Comparison of ENCODE assay signal across 15 cellular contexts in the genomic region with DNA sequence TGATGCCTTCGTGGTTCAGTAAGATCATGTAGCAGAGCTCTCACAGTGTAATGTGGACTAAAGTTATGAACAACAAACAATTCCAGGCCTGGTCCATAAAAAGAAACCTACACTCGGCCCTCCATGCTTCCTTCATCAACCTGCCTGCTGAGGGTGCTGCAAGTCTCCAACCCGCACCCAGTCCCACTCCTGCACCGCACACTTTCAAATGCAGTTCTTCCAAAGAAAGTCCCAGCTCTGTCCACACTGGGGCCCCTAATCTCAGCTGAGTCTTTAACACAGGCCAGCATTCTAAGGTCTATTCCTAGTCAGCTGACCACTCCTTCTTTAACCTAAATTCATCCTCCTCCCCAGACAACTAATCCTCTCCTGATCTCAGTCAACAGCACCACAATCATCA.
DNase-seq lines count a peak whose midpoint lies in the region; ATAC-seq and TF ChIP-seq lines count a peak whose summit lies in the region.
"Had no signal": no experiment of that assay in that cellular context is flagged by ENCODE, and none has a peak within 500 bp of the region (broad histone marks: within the 10 kb centered on the region; RNA-seq: fewer than 3 reads in every experiment).

No MANE protein-coding gene starts in this region.

- 34% methylated on average over 4 of the region's 4 CpGs for WGBS in hepatocyte (ENCODE audit: low lambda C conversion rate, missing lambda C conversion rate)

- H3K27me3 Mint-ChIP-seq in Calu3 (ENCODE audit: unreplicated experiment) (no peaks in the 10 kb centered on the region), neural progenitor cell (ENCODE audit: insufficient read depth, low read depth) (peaks cover 4% of the 10 kb centered on the region)
- peaks cover 31% of the 10 kb centered on the region for H3K27me3 Mint-ChIP-seq in activated CD8-positive, alpha-beta T cell treated with anti-CD3 and anti-CD28 coated beads, Interleukin-2, amount 10 ng/mL, durations not matched to agents 7 days and 5 days (ENCODE audit: low read depth)

- POLR2A ChIA-PET in OCI-LY7 (lab: Charles Lee): interaction anchor here (0.6 to 3.4 kb wide), 3 partner anchors 11 to 73 kb away, joined by 3 to 16 read pairs (median 7); no protein-coding TSS in a partner anchor
- POLR2A ChIA-PET in activated CD8-positive, alpha-beta T cell treated with anti-CD3 and anti-CD28 coated beads, Interleukin-2, amount 10 ng/mL, durations not matched to agents 7 days and 5 days (lab: Charles Lee): interaction anchor here (0.7 kb wide), 1 partner anchor 541 kb away, joined by 5 read pairs; no protein-coding TSS in a partner anchor

- H3K4me1 ChIP-seq in OCI-LY7 (ENCODE audit: insufficient read depth, low read length, poor library complexity, severe bottlenecking): peaks cover 13% of the 10 kb centered on the region
- H3K4me1 ChIP-seq in hepatocyte (ENCODE audit: insufficient read depth): no peaks in the 10 kb centered on the region
- peaks cover 7% of the 10 kb centered on the region for H3K4me1 ChIP-seq in neural progenitor cell
- H3K4me1 ChIP-seq: BLaER1 had no signal

- no TSS peak for BruUV-seq in Calu3 (replicated peaks; lab: Mats Ljungman, UMichigan)
- BruUV-seq in OCI-LY7 (replicated peaks; lab: Mats Ljungman, UMichigan): no TSS peak

- peaks cover 23% of the 10 kb centered on the region for H3K4me1 Mint-ChIP-seq in Calu3 (ENCODE audit: low read depth, unreplicated experiment)
- peaks cover 2% of the 10 kb centered on the region for H3K4me1 Mint-ChIP-seq in neural progenitor cell
- no peaks in the 10 kb centered on the region for H3K4me1 Mint-ChIP-seq in activated CD8-positive, alpha-beta T cell treated with anti-CD3 and anti-CD28 coated beads, Interleukin-2, amount 10 ng/mL, durations not matched to agents 7 days and 5 days (ENCODE audit: low read depth)

- H3K27me3 ChIP-seq in hepatocyte (no peaks in the 10 kb centered on the region), neural progenitor cell (no peaks in the 10 kb centered on the region)
- H3K27me3 ChIP-seq: BLaER1 had no signal

- H3F3A ChIP-seq in neural progenitor cell (ENCODE audit: low read depth): no peaks in the 10 kb centered on the region

- intact Hi-C loops in Calu3 (cut with micrococcal nuclease; ENCODE audit: unreplicated experiment) (loop anchor here (10.0 kb wide), 1 partner anchor 229 kb away; no protein-coding TSS in a partner anchor), OCI-LY7 (cut with micrococcal nuclease; ENCODE audit: unreplicated experiment) (loop anchor here (5.0 kb wide), 1 partner anchor 71 kb away; the partner anchor contains the start of gene NR5A2)

- ATAC-seq in HG02623 (IDR thresholded peaks at IDR 0.05; ENCODE audit: unreplicated experiment): no peak
- ATAC-seq in activated CD8-positive, alpha-beta T cell treated with anti-CD3 and anti-CD28 coated beads, Interleukin-2, amount 10 ng/mL, durations not matched to agents 7 days and 5 days: no peak

- H3K9me2 ChIP-seq in OCI-LY7 (ENCODE audit: insufficient read depth, low read length) (no peaks in the 10 kb centered on the region), hepatocyte (replicated peaks; ENCODE audit: insufficient read depth) (no peaks in the 10 kb centered on the region)

- H3K4me3 Mint-ChIP-seq in Calu3 (ENCODE audit: low read depth, unreplicated experiment): no peak overlapping the region
- no peak overlapping the region for H3K4me3 Mint-ChIP-seq in neural progenitor cell
- no peak overlapping the region for H3K4me3 Mint-ChIP-seq in activated CD8-positive, alpha-beta T cell treated with anti-CD3 and anti-CD28 coated beads, Interleukin-2, amount 10 ng/mL, durations not matched to agents 7 days and 5 days
- H3K4me3 Mint-ChIP-seq: HFFc6 had no signal

- CTCF ChIA-PET in Calu3 (lab: Charles Lee): interaction anchor here (2.0 kb wide), 1 partner anchor 73 kb away, joined by 6 read pairs; no protein-coding TSS in a partner anchor
- CTCF ChIA-PET in OCI-LY7 (lab: Charles Lee; ENCODE audit: unreplicated experiment): interaction anchor here (1.0 kb wide), 1 partner anchor 76 kb away, joined by 3 read pairs; no protein-coding TSS in a partner anchor
- CTCF ChIA-PET in activated CD8-positive, alpha-beta T cell treated with anti-CD3 and anti-CD28 coated beads, Interleukin-2, amount 10 ng/mL, durations not matched to agents 7 days and 5 days (lab: Charles Lee): interaction anchor here (1.0 kb wide), 1 partner anchor 544 kb away, joined by 3 read pairs; no protein-coding TSS in a partner anchor

- no peaks in the 10 kb centered on the region for H3K79me2 ChIP-seq in OCI-LY7 (ENCODE audit: insufficient read depth, low read depth, low read length)
- H3K79me2 ChIP-seq in hepatocyte: no peaks in the 10 kb centered on the region
- no peaks in the 10 kb centered on the region for H3K79me2 ChIP-seq in neural progenitor cell (ENCODE audit: low read depth)

- H3K36me3 ChIP-seq in OCI-LY7 (ENCODE audit: insufficient read depth, low read length): no peaks in the 10 kb centered on the region
- no peaks in the 10 kb centered on the region for H3K36me3 ChIP-seq in hepatocyte (replicated peaks; ENCODE audit: insufficient read depth, low read depth)
- H3K36me3 ChIP-seq in neural progenitor cell: no peaks in the 10 kb centered on the region
- H3K36me3 ChIP-seq: BLaER1 had no signal

- no peak overlapping the region for H3K27ac Mint-ChIP-seq in Calu3 (ENCODE audit: unreplicated experiment)
- H3K27ac Mint-ChIP-seq in neural progenitor cell: no peak overlapping the region
- H3K27ac Mint-ChIP-seq in activated CD8-positive, alpha-beta T cell treated with anti-CD3 and anti-CD28 coated beads, Interleukin-2, amount 10 ng/mL, durations not matched to agents 7 days and 5 days: no peak overlapping the region
- H3K27ac Mint-ChIP-seq: HFFc6 had no signal

- H3K9me3 Mint-ChIP-seq in Calu3 (ENCODE audit: low read depth, unreplicated experiment): no peaks in the 10 kb centered on the region
- H3K9me3 Mint-ChIP-seq in neural progenitor cell: no peaks in the 10 kb centered on the region
- no peaks in the 10 kb centered on the region for H3K9me3 Mint-ChIP-seq in activated CD8-positive, alpha-beta T cell treated with anti-CD3 and anti-CD28 coated beads, Interleukin-2, amount 10 ng/mL, durations not matched to agents 7 days and 5 days (ENCODE audit: insufficient read depth)
- H3K9me3 Mint-ChIP-seq: HFFc6 had no signal

- H3K9me3 ChIP-seq in OCI-LY7 (ENCODE audit: low read length) (no peaks in the 10 kb centered on the region), hepatocyte (ENCODE audit: low read depth) (no peaks in the 10 kb centered on the region), neural progenitor cell (ENCODE audit: low read depth) (no peaks in the 10 kb centered on the region)

- no peak overlapping the region for H3K27ac ChIP-seq in OCI-LY7 (ENCODE audit: low read depth, low read length, poor library complexity, severe bottlenecking)
- no peak overlapping the region for H3K27ac ChIP-seq in hepatocyte
- H3K27ac ChIP-seq in neural progenitor cell: no peak overlapping the region
- H3K27ac ChIP-seq: BLaER1, RWPE1 had no signal

- H2AFZ ChIP-seq in OCI-LY7 (ENCODE audit: low read length) (peak overlapping the region; percentile 80; the same call in 1 of the 2 replicates), hepatocyte (no peak overlapping the region), neural progenitor cell (replicated peaks) (no peak overlapping the region)

- TF ChIP-seq CTCF in Calu3 (IDR thresholded peaks at IDR 0.05; ENCODE audit: unreplicated experiment) (no peak), OCI-LY7 (conservative IDR thresholded peaks at IDR 0.05; ENCODE audit: low read length) (peak; percentile 27; the same call in 1 of the 2 replicates), hepatocyte (IDR thresholded peaks at IDR 0.05; ENCODE audit: poor library complexity) (peak; percentile 12), neural progenitor cell (IDR thresholded peaks at IDR 0.05) (peak; percentile 5)

- H4K20me1 ChIP-seq in OCI-LY7 (ENCODE audit: insufficient read depth, low read length) (no peaks in the 10 kb centered on the region), hepatocyte (ENCODE audit: insufficient read depth, poor library complexity, severe bottlenecking) (no peaks in the 10 kb centered on the region), neural progenitor cell (ENCODE audit: low read depth) (no peaks in the 10 kb centered on the region)
- H4K20me1 ChIP-seq: BLaER1 had no signal

- no peak overlapping the region for H3K9ac ChIP-seq in neural progenitor cell
- H3K9ac ChIP-seq: BLaER1 had no signal

- no peak overlapping the region for H3K4me3 ChIP-seq in OCI-LY7 (ENCODE audit: low read depth, low read length, poor library complexity, severe bottlenecking)
- no peak overlapping the region for H3K4me3 ChIP-seq in hepatocyte
- no peak overlapping the region for H3K4me3 ChIP-seq in neural progenitor cell
- H3K4me3 ChIP-seq: BLaER1 had no signal

- H3K36me3 Mint-ChIP-seq in Calu3 (ENCODE audit: insufficient read depth, unreplicated experiment): no peaks in the 10 kb centered on the region
- H3K36me3 Mint-ChIP-seq in neural progenitor cell: no peaks in the 10 kb centered on the region
- H3K36me3 Mint-ChIP-seq in activated CD8-positive, alpha-beta T cell treated with anti-CD3 and anti-CD28 coated beads, Interleukin-2, amount 10 ng/mL, durations not matched to agents 7 days and 5 days (ENCODE audit: low read depth): no peaks in the 10 kb centered on the region

- H3K4me2 ChIP-seq in OCI-LY7 (ENCODE audit: low read length) (no peak overlapping the region), hepatocyte (no peak overlapping the region), neural progenitor cell (no peak overlapping the region)
- H3K4me2 ChIP-seq: BLaER1 had no signal

- peak; percentile 21 for DNase-seq in Calu3
- DNase-seq in OCI-LY7 (ENCODE audit: low spot score): no peak
- peak; percentile 37 for DNase-seq in hepatocyte (ENCODE audit: low spot score)
- DNase-seq in neural progenitor cell (ENCODE audit: low spot score): peak; percentile 16
- DNase-seq in activated CD8-positive, alpha-beta T cell treated with anti-CD3 and anti-CD28 coated beads, Interleukin-2, amount 10 ng/mL, durations not matched to agents 7 days and 5 days: no peak
- DNase-seq in inferior parietal cortex (ENCODE audit: extremely low spot score): no peak
- no peak for DNase-seq in stimulated activated CD4-positive, alpha-beta T cell treated with anti-CD3 and anti-CD28 coated beads, Interleukin-4, amount 100 ng/mL, for 24 hours
- DNase-seq: DMS 273 treated with DMSO at 0.1 percent for 48 hours, HFFc6, NCI-H1092 treated with DMSO at 0.1 percent for 48 hours, NCI-H226, NCI-H524 treated with DMSO at 0.1 percent for 48 hours had no signal

Comparison
In these comparisons a context has a peak if more than half of its experiments do, and no peak if none do; other contexts are left out.
1. DNase-seq: peak in Calu3 (single experiment), hepatocyte (single experiment) and neural progenitor cell (single experiment); none in OCI-LY7 (single experiment), activated CD8-positive, alpha-beta T cell treated with anti-CD3 and anti-CD28 coated beads, Interleukin-2, amount 10 ng/mL, durations not matched to agents 7 days and 5 days (single experiment), inferior parietal cortex (single experiment) and stimulated activated CD4-positive, alpha-beta T cell treated with anti-CD3 and anti-CD28 coated beads, Interleukin-4, amount 100 ng/mL, for 24 hours (single experiment).